ENCODE assay signal across 22 cellular contexts in genomic region chr12:27456618-27457017, GRCh38. TPM values are rescaled to one million over a fixed set of nuclear protein-coding genes. Genes with fewer than 3 reads are reported as not detected.
DNase-seq lines count a peak whose midpoint lies in the region; ATAC-seq, FAIRE-seq and TF ChIP-seq lines count a peak whose summit lies in the region.
"Had no signal": no experiment of that assay in that cellular context is flagged by ENCODE, and none has a peak within 500 bp of the region (broad histone marks: within the 10 kb centered on the region; RNA-seq: fewer than 3 reads in every experiment).

No MANE protein-coding gene starts in this region.

- no peaks in the 10 kb centered on the region for H3K36me3 ChIP-seq in endothelial cell of umbilical vein (ENCODE audit: control insufficient read depth in 2 of 2, extremely low read depth in 1 of 2, insufficient read depth in 2 of 2, low read length in 2 of 2)
- no peaks in the 10 kb centered on the region for H3K36me3 ChIP-seq in esophagus muscularis mucosa
- H3K36me3 ChIP-seq: BLaER1 treated with 17β-estradiol and CSF1 and Interleukin-3, amounts not matched to agents 10 nM and 100 nM had no signal

- peaks cover 21% of the 10 kb centered on the region for H3K4me1 ChIP-seq in endothelial cell of umbilical vein (ENCODE audit: control insufficient read depth, extremely low read depth, insufficient read depth, low read length)
- H3K4me1 ChIP-seq in esophagus muscularis mucosa = no peaks in the 10 kb centered on the region

- ATAC-seq in GM21786 (IDR thresholded peaks at IDR 0.05; ENCODE audit: unreplicated experiment) = no peak
- ATAC-seq: K562, T-helper 17 cell had no signal

- H4K20me1 ChIP-seq in endothelial cell of umbilical vein (replicated peaks; ENCODE audit: control insufficient read depth, extremely low read depth, insufficient read depth, low read length) = no peaks in the 10 kb centered on the region
- H4K20me1 ChIP-seq: BLaER1 treated with 17β-estradiol and CSF1 and Interleukin-3, amounts not matched to agents 10 nM and 100 nM had no signal

- intact Hi-C loops in endothelial cell of umbilical vein (cut with micrococcal nuclease) = no loop called here
- intact Hi-C loops in esophagus muscularis mucosa (cut with DNase I) = no loop called here

- H3K9me3 ChIP-seq in endothelial cell of umbilical vein (replicated peaks; ENCODE audit: control insufficient read depth, insufficient read depth, low read length) (no peaks in the 10 kb centered on the region), esophagus muscularis mucosa (no peaks in the 10 kb centered on the region)

- POLR2A ChIA-PET in endothelial cell of umbilical vein (lab: Charles Lee) = interaction anchor here (1.0 kb wide), 1 partner anchor 32 kb away, joined by 3 read pairs; no protein-coding TSS in a partner anchor

- H3K27ac ChIP-seq in endothelial cell of umbilical vein (ENCODE audit: insufficient read depth, low read depth, low read length) (no peak overlapping the region), esophagus muscularis mucosa (replicated peaks in 1 of 4) (no peak overlapping the region)
- H3K27ac ChIP-seq: BLaER1 treated with 17β-estradiol and CSF1 and Interleukin-3, amounts not matched to agents 10 nM and 100 nM had no signal

- no TSS peak for BruUV-seq in endothelial cell of umbilical vein (replicated peaks; lab: Mats Ljungman, UMichigan)

- dilution Hi-C loops in endothelial cell of umbilical vein (cut with MboI; ENCODE audit: extremely low pct_ligation_motif_present, low sequenced_read_pairs) = no loop called here

- H2AFZ ChIP-seq in endothelial cell of umbilical vein (ENCODE audit: low read depth, low read length) = no peak overlapping the region

- TF ChIP-seq POLR2A in endothelial cell of umbilical vein (IDR thresholded peaks at IDR 0.05; ENCODE audit: low read depth, low read length) (no peak), esophagus muscularis mucosa (IDR thresholded peaks at IDR 0.05; ENCODE audit: low read depth) (no peak)

- FAIRE-seq in endothelial cell of umbilical vein (lab: Jason Lieb, UNC) = peak; percentile 44
- FAIRE-seq: G401.6, K562 had no signal

- H3K27me3 ChIP-seq in endothelial cell of umbilical vein (ENCODE audit: control insufficient read depth in 2 of 2, insufficient read depth in 2 of 2, low read length in 2 of 2) (no peaks in the 10 kb centered on the region), esophagus muscularis mucosa (no peaks in the 10 kb centered on the region)

- H3K9me1 ChIP-seq in endothelial cell of umbilical vein (replicated peaks; ENCODE audit: control insufficient read depth, extremely low read depth, insufficient read depth, low read length) = no peaks in the 10 kb centered on the region

- DNase-seq in DMS53 (lab: John Stamatoyannopoulos, UW) (peak; percentile 97), LoVo (ENCODE audit: low spot score) (peak; percentile 51), endothelial cell of umbilical vein (ENCODE audit: low read depth, low spot score) (no peak), mucosa of gallbladder (ENCODE audit: low spot score) (peak; percentile 57), esophagus muscularis mucosa (ENCODE audit: extremely low spot score) (no peak), SKM-1 (lab: John Stamatoyannopoulos, UW; ENCODE audit: unreplicated experiment) (no peak), SKM-1 treated with dmso at 0.1 percent for 144 hours (lab: John Stamatoyannopoulos, UW; ENCODE audit: unreplicated experiment) (no peak)
- DNase-seq: CD8-positive, alpha-beta memory T cell; MV-4-11; NCI-H187 treated with DMSO at 0.1 percent for 48 hours; NCI-H2171; NCI-H748 treated with DMSO at 0.1 percent for 48 hours; NK-92 treated with Interleukin-12 subunit alpha and Interleukin-12 subunit beta, amount 100 ng/mL, for 24 hours; OCI-M1; SIG-M5; T-helper 17 cell had no signal

- H3K9ac ChIP-seq in endothelial cell of umbilical vein (replicated peaks; ENCODE audit: extremely low read depth, insufficient read depth, low read length) = no peak overlapping the region
- H3K9ac ChIP-seq: BLaER1 treated with 17β-estradiol and CSF1 and Interleukin-3, amounts not matched to agents 10 nM and 100 nM had no signal

- no peak for TF ChIP-seq EP300 in esophagus muscularis mucosa (IDR thresholded peaks at IDR 0.05)

- H3K4me2 ChIP-seq in endothelial cell of umbilical vein (ENCODE audit: insufficient read depth, low read length) = no peak overlapping the region
- H3K4me2 ChIP-seq: BLaER1 treated with 17β-estradiol and CSF1 and Interleukin-3, amounts not matched to agents 10 nM and 100 nM had no signal

- H3K79me2 ChIP-seq in endothelial cell of umbilical vein (ENCODE audit: control insufficient read depth, insufficient read depth, low read length) = no peaks in the 10 kb centered on the region

- WGBS in esophagus muscularis mucosa = 96% methylated on average over 3 of the region's 3 CpGs

- TF ChIP-seq CTCF in endothelial cell of umbilical vein (IDR thresholded peaks at IDR 0.05; ENCODE audit: extremely low read depth in 1 of 2, insufficient read depth in 1 of 2, low read depth in 1 of 2, low read length in 2 of 2) = no peak
- no peak for TF ChIP-seq CTCF in esophagus muscularis mucosa (IDR thresholded peaks at IDR 0.05)

- CTCF ChIA-PET in endothelial cell of umbilical vein (lab: Charles Lee) = no interaction called here

- H3K4me3 ChIP-seq in endothelial cell of umbilical vein (replicated peaks in 1 of 3; ENCODE audit: insufficient read depth in 1 of 3, low read depth in 1 of 3, low read length in 3 of 3) (no peak overlapping the region), esophagus muscularis mucosa (no peak overlapping the region)
- H3K4me3 ChIP-seq: BLaER1 treated with 17β-estradiol and CSF1 and Interleukin-3, amounts not matched to agents 10 nM and 100 nM; K562 had no signal

TF ChIP-seq in endothelial cell of umbilical vein, 7 proteins besides CTCF, POLR2A, EP300 and RAD21:
- TF ChIP-seq POLR2AphosphoS5 (IDR thresholded peaks at IDR 0.05; ENCODE audit: insufficient read depth, low read depth, low read length) (no peak), GATA2 (IDR thresholded peaks at IDR 0.05; ENCODE audit: insufficient read depth, insufficient read length, low read depth, low read length) (no peak), EZH2 (IDR thresholded peaks at IDR 0.05; ENCODE audit: borderline replicate concordance, low read depth, low read length, severe bottlenecking) (no peak), MYC (IDR thresholded peaks at IDR 0.05; ENCODE audit: low read depth, low read length) (no peak), FOS (IDR thresholded peaks at IDR 0.05; ENCODE audit: borderline replicate concordance, insufficient read depth, low read length) (no peak), JUN (IDR thresholded peaks at IDR 0.05; ENCODE audit: borderline replicate concordance, insufficient read depth, insufficient read length, low read depth) (no peak)
- TF ChIP-seq, protein P1, sequence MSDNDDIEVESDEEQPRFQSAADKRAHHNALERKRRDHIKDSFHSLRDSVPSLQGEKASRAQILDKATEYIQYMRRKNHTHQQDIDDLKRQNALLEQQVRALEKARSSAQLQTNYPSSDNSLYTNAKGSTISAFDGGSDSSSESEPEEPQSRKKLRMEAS (IDR thresholded peaks at IDR 0.05; ENCODE audit: insufficient read depth, insufficient read length) = no peak

RNA-seq across cellular contexts. Expression of gene SMCO2, which starts 10.1 kb away (rescaled TPM):
- total RNA-seq in endothelial cell of umbilical vein (0.49 and 1.2 TPM in 2 replicates), mucosa of gallbladder (not detected), esophagus muscularis mucosa (not detected)
- 0.33 TPM in 2 replicates for polyA plus RNA-seq in endothelial cell of umbilical vein
- 0.10 and 0.15 TPM in 2 replicates for polyA plus RNA-seq in endothelial cell of umbilical vein (2011; cell fraction: cytosol; rRNA removed)
- polyA plus RNA-seq in endothelial cell of umbilical vein (2011; cell fraction: nucleus; rRNA removed) = 1.5 and 2.0 TPM in 2 replicates
- 0.31 and 0.39 TPM in 2 replicates for polyA plus RNA-seq in endothelial cell of umbilical vein (2012)
- polyA minus RNA-seq in endothelial cell of umbilical vein = 0.45 TPM in 1 of 2 replicates, not detected in the other
- polyA minus RNA-seq in endothelial cell of umbilical vein (2011; cell fraction: cytosol; rRNA and poly(A)+ RNA removed) = not detected
- polyA minus RNA-seq in endothelial cell of umbilical vein (2011; cell fraction: nucleus; rRNA and poly(A)+ RNA removed) = 1.2 TPM in 2 replicates
- total RNA-seq: A673; CD8-positive, alpha-beta memory T cell; K562; RPMI7951; T-helper 17 cell had no signal
- polyA plus RNA-seq: CD8-positive, alpha-beta memory T cell; K562 had no signal

Comparison
In these comparisons a context has a peak if more than half of its experiments do, and no peak if none do; other contexts are left out.
1. DNase-seq: peak in DMS53 (single experiment), LoVo (single experiment) and mucosa of gallbladder (single experiment); none in endothelial cell of umbilical vein (single experiment), esophagus muscularis mucosa (single experiment), SKM-1 (single experiment) and SKM-1 treated with dmso at 0.1 percent for 144 hours (single experiment).